ENCODE assay signal across 14 cellular contexts in the genomic region with DNA sequence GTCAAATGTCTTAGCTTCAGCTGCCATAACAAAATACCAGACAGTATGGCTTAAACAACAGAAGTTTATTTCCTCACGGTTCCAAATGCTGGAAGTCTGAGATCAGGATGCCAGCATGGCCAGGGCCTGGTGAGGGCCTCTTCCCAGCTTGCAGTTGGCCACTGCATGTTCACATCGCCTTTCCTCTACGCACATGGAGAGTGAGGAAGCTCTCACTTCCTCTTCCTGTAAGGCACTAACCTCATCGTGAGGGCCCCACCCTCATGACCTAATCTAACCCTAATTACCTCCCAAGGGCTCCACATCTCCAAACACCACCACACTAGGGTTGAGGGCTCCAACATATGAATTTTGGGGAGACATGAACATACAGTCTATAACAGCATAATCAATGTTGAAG.
"Had no signal": no experiment of that assay in that cellular context is flagged by ENCODE, and none has a peak within 500 bp of the region (broad histone marks: within the 10 kb centered on the region; RNA-seq: fewer than 3 reads in every experiment).

No MANE protein-coding gene starts in this region.

- ATAC-seq: left lung; stimulated activated memory B cell treated with anti-CD40 and anti-IgM and Interleukin-4, amounts not matched to agents 10 μg/mL and 1 μg/mL and 100 μg/mL, for 72 hours had no signal

- H3K27ac Mint-ChIP-seq: activated naive CD8-positive, alpha-beta T cell; brain; stimulated activated memory B cell treated with anti-CD40 and anti-IgM and Interleukin-4, amounts not matched to agents 10 μg/mL and 1 μg/mL and 100 μg/mL, for 72 hours had no signal

- DNase-seq: activated CD4-positive, alpha-beta T cell treated with anti-CD3 and anti-CD28 coated beads for 1 hour; activated CD4-positive, alpha-beta T cell treated with anti-CD3 and anti-CD28 coated beads, Interleukin-2, amount 50 U/mL, for 48 hours; amygdala; central memory CD4-positive, alpha-beta T cell; colonic mucosa; esophagus squamous epithelium; left lung; mammary epithelial cell; T-helper 1 cell; T1000; transverse colon had no signal

- H3K27me3 Mint-ChIP-seq: activated naive CD8-positive, alpha-beta T cell; brain; stimulated activated memory B cell treated with anti-CD40 and anti-IgM and Interleukin-4, amounts not matched to agents 10 μg/mL and 1 μg/mL and 100 μg/mL, for 72 hours had no signal

- H3K4me3 Mint-ChIP-seq: activated naive CD8-positive, alpha-beta T cell; brain; stimulated activated memory B cell treated with anti-CD40 and anti-IgM and Interleukin-4, amounts not matched to agents 10 μg/mL and 1 μg/mL and 100 μg/mL, for 72 hours had no signal

- H3K9me3 Mint-ChIP-seq: brain had no signal

- H3K4me1 Mint-ChIP-seq: brain had no signal
